2 cellular contexts compared by ENCODE assay signal in the genomic region with DNA sequence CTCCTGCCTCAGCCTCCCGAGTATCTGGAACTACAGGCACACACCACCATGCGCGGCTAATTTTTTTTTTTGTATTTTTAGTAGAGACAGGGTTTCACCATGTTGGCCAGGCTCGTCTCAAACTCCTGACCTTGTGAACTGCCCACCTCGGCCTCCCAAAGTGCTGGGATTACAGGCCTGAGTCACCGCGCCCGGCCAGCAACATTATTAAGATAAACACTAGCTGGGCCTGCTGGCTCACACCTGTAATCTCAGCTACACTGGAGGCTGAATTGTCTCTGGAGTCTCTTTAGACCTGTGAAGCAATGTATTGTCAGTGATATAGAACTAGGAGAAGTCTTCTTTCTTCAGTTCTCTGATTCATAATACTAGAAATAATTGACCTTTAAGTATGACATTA.
TF ChIP-seq lines count a peak whose summit lies in the region.

No MANE protein-coding gene starts in this region.

TF ChIP-seq in HEK293, 187 proteins besides CTCF, POLR2A, EP300 and RAD21:
- peak; percentile 38; the same call in 1 of the 2 replicates for TF ChIP-seq GLIS1 (tag by site-specific recombination; IDR thresholded peaks at IDR 0.05)

TF ChIP-seq in HepG2, 621 proteins besides CTCF, POLR2A, EP300 and RAD21:
- 0 out of 2 replicates have a peak, but pooled peaks have one; percentile 19 for TF ChIP-seq FOSL2 (CRISPR knock-in tag; IDR thresholded peaks at IDR 0.05)
